8 cellular contexts compared by ENCODE assay signal in genomic region chr16:66728117-66728787, GRCh38. TPM values are rescaled to one million over a fixed set of nuclear protein-coding genes. Genes with fewer than 3 reads are reported as not detected.
DNase-seq lines count a peak whose midpoint lies in the region; ATAC-seq and TF ChIP-seq lines count a peak whose summit lies in the region.

No MANE protein-coding gene starts in this region.

- H4K20me1 ChIP-seq in GM23338 (replicated peaks; ENCODE audit: insufficient read depth), result 0 out of 2 replicates have a peak, but pooled peaks cover 23% of the 10 kb centered on the region

- no peaks in the 10 kb centered on the region for H3K27me3 ChIP-seq in GM23338 (ENCODE audit: insufficient read depth)

- peaks cover 17% of the 10 kb centered on the region for H3K4me1 ChIP-seq in GM23338 (ENCODE audit: insufficient read depth)

- TF ChIP-seq CTCF in GM23338 (conservative IDR thresholded peaks at IDR 0.05; ENCODE audit: low read depth in 2 of 2), result peak; percentile 60 to 73

- peaks cover 98% of the 10 kb centered on the region for H3K36me3 Mint-ChIP-seq in GM23338 (ENCODE audit: low read depth)
- H3K36me3 Mint-ChIP-seq in activated T-helper 17 cell treated with anti-CD3 and anti-CD28 coated beads, Interleukin-2, amount 50 U/mL, for 72 hours (ENCODE audit: low read depth), result peaks cover 97% of the 10 kb centered on the region

- DNase-seq in CD1c-positive myeloid dendritic cell (ENCODE audit: extremely low spot score) (peak; percentile 72), GM23338 (ENCODE audit: low spot score) (peak; percentile 77), NCI-H2171 (lab: John Stamatoyannopoulos, UW) (peak; percentile 22), glomerular visceral epithelial cell (ENCODE audit: extremely low spot score) (peak; percentile 54), renal cortical epithelial cell (ENCODE audit: low read depth) (peak; percentile 77)

- peak overlapping the region; percentile 92 for H3K27ac ChIP-seq in GM23338 (ENCODE audit: low read depth)

- H3K27ac Mint-ChIP-seq in GM23338, result peak overlapping the region; percentile 91
- no peak overlapping the region for H3K27ac Mint-ChIP-seq in activated T-helper 17 cell treated with anti-CD3 and anti-CD28 coated beads, Interleukin-2, amount 50 U/mL, for 72 hours

- H3K79me2 ChIP-seq in GM23338 (replicated peaks; ENCODE audit: insufficient read depth), result peaks cover 4% of the 10 kb centered on the region; the same call in 1 of the 2 replicates

- no peaks in the 10 kb centered on the region for H3K9me3 Mint-ChIP-seq in GM23338
- H3K9me3 Mint-ChIP-seq in activated T-helper 17 cell treated with anti-CD3 and anti-CD28 coated beads, Interleukin-2, amount 50 U/mL, for 72 hours, result no peaks in the 10 kb centered on the region

- no peak overlapping the region for H3K4me2 ChIP-seq in GM23338

- H3K4me3 ChIP-seq in GM23338, result no peak overlapping the region

- H3K4me1 Mint-ChIP-seq in GM23338, result peaks cover 33% of the 10 kb centered on the region
- H3K4me1 Mint-ChIP-seq in activated T-helper 17 cell treated with anti-CD3 and anti-CD28 coated beads, Interleukin-2, amount 50 U/mL, for 72 hours, result peaks cover 4% of the 10 kb centered on the region

- no peaks in the 10 kb centered on the region for H3K27me3 Mint-ChIP-seq in GM23338 (ENCODE audit: insufficient read depth, low read depth, poor library complexity)
- no peaks in the 10 kb centered on the region for H3K27me3 Mint-ChIP-seq in activated T-helper 17 cell treated with anti-CD3 and anti-CD28 coated beads, Interleukin-2, amount 50 U/mL, for 72 hours

- peaks cover 29% of the 10 kb centered on the region for H3F3A ChIP-seq in GM23338 (replicated peaks; ENCODE audit: low read depth)

- H3K4me3 Mint-ChIP-seq in GM23338, result no peak overlapping the region; the same call in 2 of the 3 replicates
- no peak overlapping the region for H3K4me3 Mint-ChIP-seq in activated T-helper 17 cell treated with anti-CD3 and anti-CD28 coated beads, Interleukin-2, amount 50 U/mL, for 72 hours

- H3K9me2 ChIP-seq in GM23338 (ENCODE audit: insufficient read depth), result no peaks in the 10 kb centered on the region

- H2AFZ ChIP-seq in GM23338, result no peak overlapping the region

- peak; percentile 67 for ATAC-seq in GM23338
- peak; percentile 72 for ATAC-seq in activated T-helper 17 cell treated with anti-CD3 and anti-CD28 coated beads, Interleukin-2, amount 50 U/mL, for 72 hours (replicated peaks)
- ATAC-seq in HG02870 (IDR thresholded peaks at IDR 0.05; ENCODE audit: unreplicated experiment), result no peak
- no peak for ATAC-seq in GM21717 (IDR thresholded peaks at IDR 0.05; ENCODE audit: unreplicated experiment)

- H3K36me3 ChIP-seq in GM23338 (ENCODE audit: insufficient read depth), result peaks cover 71% of the 10 kb centered on the region

TF ChIP-seq in GM23338, 12 proteins besides CTCF, POLR2A, EP300 and RAD21 (continues in another document):
- TF ChIP-seq REST (IDR thresholded peaks at IDR 0.05; ENCODE audit: unreplicated experiment) (no peak), ZNF462 (CRISPR knock-in tag; IDR thresholded peaks at IDR 0.05) (no peak), CREB1 (CRISPR knock-in tag; IDR thresholded peaks at IDR 0.05; ENCODE audit: low read depth) (no peak), POLR2AphosphoS5 (IDR thresholded peaks at IDR 0.05; ENCODE audit: low read depth) (no peak), EZH2 (IDR thresholded peaks at IDR 0.05; ENCODE audit: low read depth, unreplicated experiment) (no peak), JUNB (IDR thresholded peaks at IDR 0.05; ENCODE audit: unreplicated experiment) (no peak), NANOG (IDR thresholded peaks at IDR 0.05; ENCODE audit: borderline replicate concordance) (no peak), ZNF114 (CRISPR knock-in tag; IDR thresholded peaks at IDR 0.05) (no peak)

RNA-seq across cellular contexts. Expression of gene DYNC1LI2, which starts 23.2 kb away (rescaled TPM):
- total RNA-seq in GM23338 (2014; rRNA removed; shearing (Covaris generic)), result 73.9 and 113 TPM in 2 replicates
- 73.4 and 85.9 TPM in 2 replicates for polyA plus RNA-seq in GM23338 (2016; fragmentation: Nextera tagmentation; extraction: Ambion mirVana)
- total RNA-seq in activated T-helper 17 cell treated with anti-CD3 and anti-CD28 coated beads, Interleukin-2, amount 50 U/mL, for 72 hours, result 10 to 100 TPM; 61.0 to 67.3 TPM
- total RNA-seq in renal cortical epithelial cell, result 157 and 172 TPM in 2 replicates

RNA-seq across cellular contexts. Expression of gene CMTM4, which starts 31.7 kb away (rescaled TPM):
- total RNA-seq in GM23338 (2014; rRNA removed; shearing (Covaris generic)), result 54.1 and 77.0 TPM in 2 replicates
- polyA plus RNA-seq in GM23338 (2016; fragmentation: Nextera tagmentation; extraction: Ambion mirVana), result 14.1 and 14.4 TPM in 2 replicates
- 1 to 10 TPM; 2.0 to 3.2 TPM for total RNA-seq in activated T-helper 17 cell treated with anti-CD3 and anti-CD28 coated beads, Interleukin-2, amount 50 U/mL, for 72 hours
- 83.9 and 112 TPM in 2 replicates for total RNA-seq in renal cortical epithelial cell

Comparison
In these comparisons a context has a peak if more than half of its experiments do, and no peak if none do; other contexts are left out.
1. DNase-seq: peak in every context shown above with its lines; median percentile 77 in GM23338; 77 in renal cortical epithelial cell; 72 in CD1c-positive myeloid dendritic cell; 54 in glomerular visceral epithelial cell; 22 in NCI-H2171.
2. ATAC-seq: peak in GM23338 (single experiment) and activated T-helper 17 cell treated with anti-CD3 and anti-CD28 coated beads, Interleukin-2, amount 50 U/mL, for 72 hours (single experiment); none in HG02870 (single experiment) and GM21717 (single experiment).
3. RNA of gene CMTM4, which starts 31.7 kb away (total RNA-seq): 83.9 to 112 TPM in renal cortical epithelial cell and 54.1 to 77.0 TPM in GM23338; 2.0 to 3.2 TPM in activated T-helper 17 cell treated with anti-CD3 and anti-CD28 coated beads, Interleukin-2, amount 50 U/mL, for 72 hours; every median in the first group is over 10 times any median in the second.